In the genomic region with DNA sequence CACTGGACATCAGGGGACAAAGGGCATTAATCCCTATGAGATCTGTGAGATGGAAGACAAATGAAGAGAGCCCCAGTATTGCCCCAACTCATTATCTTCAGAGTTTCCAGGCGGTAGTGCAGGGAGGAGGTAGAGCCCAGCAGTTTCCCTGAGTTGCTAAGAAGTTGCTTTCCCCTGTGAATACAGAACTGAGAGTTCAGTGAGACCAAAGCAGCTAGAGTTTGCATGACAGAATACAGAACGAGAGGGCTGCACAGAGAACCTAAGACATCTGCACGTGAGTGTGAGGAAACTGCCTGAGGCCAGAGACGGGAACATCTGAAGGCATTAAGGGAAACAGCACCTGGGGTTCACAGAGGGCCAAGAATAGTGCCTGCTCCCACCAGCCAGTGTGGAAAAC, we compare ENCODE assay signal across 14 cellular contexts. TPM values are rescaled to one million over a fixed set of nuclear protein-coding genes. Genes with fewer than 3 reads are reported as not detected.
DNase-seq lines count a peak whose midpoint lies in the region; ATAC-seq and TF ChIP-seq lines count a peak whose summit lies in the region.
"Had no signal": no experiment of that assay in that cellular context is flagged by ENCODE, and none has a peak within 500 bp of the region (broad histone marks: within the 10 kb centered on the region; RNA-seq: fewer than 3 reads in every experiment).

No MANE protein-coding gene starts in this region.

- DNase-seq in NOMO-1 treated with DMSO at 0.1 percent for 48 hours (lab: John Stamatoyannopoulos, UW; ENCODE audit: unreplicated experiment) (peak; percentile 12), NOMO-1 treated with dmso at 0.1 percent for 144 hours (lab: John Stamatoyannopoulos, UW; ENCODE audit: unreplicated experiment) (no peak), sciatic nerve (ENCODE audit: low spot score) (no peak), NCI-H748 (lab: John Stamatoyannopoulos, UW; ENCODE audit: unreplicated experiment) (no peak)
- no peak for DNase-seq in stimulated activated naive B cell treated with anti-CD40 and anti-IgM and Interleukin-4, amounts not matched to agents 10 μg/mL and 1 μg/mL and 100 μg/mL, for 72 hours
- DNase-seq: activated naive CD8-positive, alpha-beta T cell treated with anti-CD3 and anti-CD28 coated beads, Interleukin-2, amount 10 ng/mL, durations not matched to agents 7 days and 5 days; endodermal cell; NCI-H774; stimulated activated CD4-positive, alpha-beta T cell treated with anti-CD3 and anti-CD28 coated beads, Interleukin-1b, Interleukin-23, amount 100 ng/mL, for 48 hours; tibial artery had no signal

- WGBS in gastroesophageal sphincter (ENCODE audit: low coverage in 1 of 2), 2 donors = 51 to 54% methylated on average over 3 to 4 of the region's 4 CpGs

- H3K27me3 ChIP-seq in gastroesophageal sphincter = no peaks in the 10 kb centered on the region
- H3K27me3 ChIP-seq: tibial artery had no signal

- no peaks in the 10 kb centered on the region for H3K36me3 ChIP-seq in gastroesophageal sphincter
- H3K36me3 ChIP-seq: tibial artery had no signal

- no peaks in the 10 kb centered on the region for H3K36me3 Mint-ChIP-seq in stimulated activated naive B cell treated with anti-CD40 and anti-IgM and Interleukin-4, amounts not matched to agents 10 μg/mL and 1 μg/mL and 100 μg/mL, for 72 hours

- no peaks in the 10 kb centered on the region for H3K4me1 Mint-ChIP-seq in stimulated activated naive B cell treated with anti-CD40 and anti-IgM and Interleukin-4, amounts not matched to agents 10 μg/mL and 1 μg/mL and 100 μg/mL, for 72 hours

- intact Hi-C loops in sciatic nerve (cut with DNase I) = no loop called here

- peaks cover 0 to 4% of the 10 kb centered on the region in 2 donors for H3K27me3 Mint-ChIP-seq in stimulated activated naive B cell treated with anti-CD40 and anti-IgM and Interleukin-4, amounts not matched to agents 10 μg/mL and 1 μg/mL and 100 μg/mL, for 72 hours

- no peak overlapping the region for H3K27ac ChIP-seq in gastroesophageal sphincter
- H3K27ac ChIP-seq: tibial artery, VCaP had no signal

- no peak overlapping the region for H3K4me3 ChIP-seq in gastroesophageal sphincter
- H3K4me3 ChIP-seq: tibial artery had no signal

- no peak for TF ChIP-seq CTCF in gastroesophageal sphincter (IDR thresholded peaks at IDR 0.05)

- no peak overlapping the region for H3K27ac Mint-ChIP-seq in stimulated activated naive B cell treated with anti-CD40 and anti-IgM and Interleukin-4, amounts not matched to agents 10 μg/mL and 1 μg/mL and 100 μg/mL, for 72 hours
- H3K27ac Mint-ChIP-seq: activated naive CD8-positive, alpha-beta T cell treated with anti-CD3 and anti-CD28 coated beads, Interleukin-2, amount 10 ng/mL, durations not matched to agents 7 days and 5 days; endodermal cell had no signal

- H3K9me3 Mint-ChIP-seq in stimulated activated naive B cell treated with anti-CD40 and anti-IgM and Interleukin-4, amounts not matched to agents 10 μg/mL and 1 μg/mL and 100 μg/mL, for 72 hours = no peaks in the 10 kb centered on the region

- no peak for TF ChIP-seq EP300 in gastroesophageal sphincter (IDR thresholded peaks at IDR 0.05)

- H3K4me3 Mint-ChIP-seq in stimulated activated naive B cell treated with anti-CD40 and anti-IgM and Interleukin-4, amounts not matched to agents 10 μg/mL and 1 μg/mL and 100 μg/mL, for 72 hours = no peak overlapping the region
- H3K4me3 Mint-ChIP-seq: activated naive CD8-positive, alpha-beta T cell treated with anti-CD3 and anti-CD28 coated beads, Interleukin-2, amount 10 ng/mL, durations not matched to agents 7 days and 5 days; endodermal cell had no signal

- no peaks in the 10 kb centered on the region for H3K4me1 ChIP-seq in gastroesophageal sphincter
- H3K4me1 ChIP-seq: tibial artery had no signal

- ATAC-seq in HG02571 (IDR thresholded peaks at IDR 0.05; ENCODE audit: unreplicated experiment) = peak; percentile 89
- ATAC-seq in HG03460 (IDR thresholded peaks at IDR 0.05; ENCODE audit: unreplicated experiment) = peak; percentile 98
- ATAC-seq in stimulated activated naive B cell treated with anti-CD40 and anti-IgM and Interleukin-4, amounts not matched to agents 10 μg/mL and 1 μg/mL and 100 μg/mL, for 72 hours (replicated peaks) = peak; percentile 77
- ATAC-seq in sciatic nerve = no peak
- no peak for ATAC-seq in gastroesophageal sphincter

- no peak for TF ChIP-seq POLR2A in gastroesophageal sphincter (IDR thresholded peaks at IDR 0.05)

- H3K9me3 ChIP-seq in gastroesophageal sphincter = no peaks in the 10 kb centered on the region
- H3K9me3 ChIP-seq: tibial artery had no signal

RNA-seq across cellular contexts. Expression of a gene that starts 18.1 kb away (rescaled TPM):
- total RNA-seq in sciatic nerve = 24.7 TPM
- total RNA-seq in gastroesophageal sphincter = 10 to 100 TPM in 1 of 4 donors, 1 to 10 TPM in 3; 4.3 to 10.2 (median 6.9) TPM

Comparison
In these comparisons a context has a peak if more than half of its experiments do, and no peak if none do; other contexts are left out.
1. ATAC-seq: peak in HG02571 (single experiment), HG03460 (single experiment) and stimulated activated naive B cell treated with anti-CD40 and anti-IgM and Interleukin-4, amounts not matched to agents 10 μg/mL and 1 μg/mL and 100 μg/mL, for 72 hours (2 of 2); none in sciatic nerve (single experiment) and gastroesophageal sphincter (single experiment).